ENCODE assay signal across 19 cellular contexts in genomic region chr7:7577888-7578287, GRCh38. TPM values are rescaled to one million over a fixed set of nuclear protein-coding genes. Genes with fewer than 3 reads are reported as not detected.
A peak's percentile ranks its signal among the peaks of the same experiment; 100 is the strongest.
DNase-seq lines count a peak whose midpoint lies in the region; ATAC-seq, FAIRE-seq and TF ChIP-seq lines count a peak whose summit lies in the region.
"Had no signal": no experiment of that assay in that cellular context is flagged by ENCODE, and none has a peak within 500 bp of the region (broad histone marks: within the 10 kb centered on the region; RNA-seq: fewer than 3 reads in every experiment).

No MANE protein-coding gene starts in this region.

- no peaks in the 10 kb centered on the region for H3K27me3 ChIP-seq in HepG2 (ENCODE audit: control insufficient read depth in 1 of 2, insufficient read depth in 2 of 2, low read length in 2 of 2)
- H3K27me3 ChIP-seq: SJCRH30 had no signal

- H3K27ac ChIP-seq in HepG2 (ENCODE audit: extremely low read length, insufficient read depth, low read length) = no peak overlapping the region
- H3K27ac ChIP-seq: SJCRH30 had no signal

- CTCF ChIA-PET in HepG2 (lab: Yijun Ruan, JAX; ENCODE audit: low intra/inter-chr PET ratio, low total read pairs) = no interaction called here

- TF ChIP-seq POLR2A in HepG2 (IDR thresholded peaks at IDR 0.05; ENCODE audit: insufficient read depth in 1 of 2, low read depth in 2 of 2, low read length in 2 of 2) = no peak

- H4K20me1 ChIP-seq in HepG2 (ENCODE audit: insufficient read depth, low read length) = no peaks in the 10 kb centered on the region

- TF ChIP-seq EP300 in HepG2 (IDR thresholded peaks at IDR 0.05; ENCODE audit: low read depth in 2 of 2, low read length in 2 of 2) (no peak), HepG2 (CRISPR knock-in tag; IDR thresholded peaks at IDR 0.05; ENCODE audit: borderline replicate concordance) (no peak)

- ATAC-seq in GM21526 (IDR thresholded peaks at IDR 0.05; ENCODE audit: low FRiP score, unreplicated experiment) (peak; percentile 63), HG03432 (IDR thresholded peaks at IDR 0.05; ENCODE audit: unreplicated experiment) (peak; percentile 70), HepG2 (no peak)

- H3K9ac ChIP-seq in HepG2 (ENCODE audit: insufficient read depth, low read depth, low read length) = no peak overlapping the region

- DNase-seq in GM12865 (ENCODE audit: low read depth) = peak; percentile 27
- DNase-seq in SIG-M5 treated with dmso at 0.1 percent for 504 hours (lab: John Stamatoyannopoulos, UW; ENCODE audit: unreplicated experiment) = peak; percentile 84
- no peak for DNase-seq in HepG2 (ENCODE audit: low spot score)
- no peak for DNase-seq in NCI-H187 (lab: John Stamatoyannopoulos, UW)
- no peak for DNase-seq in activated CD4-positive, alpha-beta T cell treated with anti-CD3 and anti-CD28 coated beads, Interleukin-2, amount 10 ng/mL, durations not matched to agents 24 days and 14 days
- DNase-seq in epidermal melanocyte (ENCODE audit: insufficient read length, low spot score) = no peak
- DNase-seq: activated T-cell treated with anti-CD3 and anti-CD28 coated beads, Interleukin-2, amount 50 U/mL, for 1 hour; amygdala; DMS79 treated with DMSO at 0.1 percent for 48 hours; NCI-H1092; NCI-H526; SJCRH30; stimulated activated CD4-positive, alpha-beta T cell treated with anti-CD3 and anti-CD28 coated beads, Interleukin-2, amount 100 ng/mL, for 48 hours had no signal

- no peak overlapping the region for H3K27ac Mint-ChIP-seq in activated CD4-positive, alpha-beta T cell treated with anti-CD3 and anti-CD28 coated beads, Interleukin-2, amount 10 ng/mL, durations not matched to agents 24 days and 14 days
- H3K27ac Mint-ChIP-seq: dendritic cell treated with granulocyte-macrophage colony-stimulating factor and Interleukin-4, amounts not matched to agents 40 ng/mL and 50 ng/mL, for 4 days; immature natural killer cell; stimulated activated naive CD8-positive, alpha-beta T cell treated with anti-CD3 and anti-CD28 coated beads, Interleukin-15, Interleukin-2, amounts not matched to agents 100 ng/mL and 50 ng/mL, for 24 hours had no signal

- no peaks in the 10 kb centered on the region for H3K27me3 Mint-ChIP-seq in activated CD4-positive, alpha-beta T cell treated with anti-CD3 and anti-CD28 coated beads, Interleukin-2, amount 10 ng/mL, durations not matched to agents 24 days and 14 days
- H3K27me3 Mint-ChIP-seq: dendritic cell treated with granulocyte-macrophage colony-stimulating factor and Interleukin-4, amounts not matched to agents 40 ng/mL and 50 ng/mL, for 4 days; stimulated activated naive CD8-positive, alpha-beta T cell treated with anti-CD3 and anti-CD28 coated beads, Interleukin-15, Interleukin-2, amounts not matched to agents 100 ng/mL and 50 ng/mL, for 24 hours had no signal

- no peak for TF ChIP-seq CTCF in GM12865 (IDR thresholded peaks at IDR 0.05; ENCODE audit: insufficient read depth, low read depth, low read length, missing control alignments)
- no peak for TF ChIP-seq CTCF in HepG2 (CRISPR knock-in tag; IDR thresholded peaks at IDR 0.05)

- no peak for TF ChIP-seq RAD21 in HepG2 (CRISPR knock-in tag; IDR thresholded peaks at IDR 0.05)

- no peaks in the 10 kb centered on the region for H3K9me3 Mint-ChIP-seq in activated CD4-positive, alpha-beta T cell treated with anti-CD3 and anti-CD28 coated beads, Interleukin-2, amount 10 ng/mL, durations not matched to agents 24 days and 14 days
- H3K9me3 Mint-ChIP-seq: dendritic cell treated with granulocyte-macrophage colony-stimulating factor and Interleukin-4, amounts not matched to agents 40 ng/mL and 50 ng/mL, for 4 days; immature natural killer cell; stimulated activated naive CD8-positive, alpha-beta T cell treated with anti-CD3 and anti-CD28 coated beads, Interleukin-15, Interleukin-2, amounts not matched to agents 100 ng/mL and 50 ng/mL, for 24 hours had no signal

- no peaks in the 10 kb centered on the region for H3K9me3 ChIP-seq in HepG2 (ENCODE audit: low read length)
- H3K9me3 ChIP-seq: HAP-1, SJCRH30 had no signal

- peaks cover 2% of the 10 kb centered on the region for H3K79me2 ChIP-seq in HepG2 (ENCODE audit: insufficient read depth, low read length)

- no peak overlapping the region for H3K4me3 Mint-ChIP-seq in activated CD4-positive, alpha-beta T cell treated with anti-CD3 and anti-CD28 coated beads, Interleukin-2, amount 10 ng/mL, durations not matched to agents 24 days and 14 days
- H3K4me3 Mint-ChIP-seq: dendritic cell treated with granulocyte-macrophage colony-stimulating factor and Interleukin-4, amounts not matched to agents 40 ng/mL and 50 ng/mL, for 4 days; immature natural killer cell; stimulated activated naive CD8-positive, alpha-beta T cell treated with anti-CD3 and anti-CD28 coated beads, Interleukin-15, Interleukin-2, amounts not matched to agents 100 ng/mL and 50 ng/mL, for 24 hours had no signal

- no peak overlapping the region for H3K4me2 ChIP-seq in HepG2 (ENCODE audit: low read depth, low read length)

- no peaks in the 10 kb centered on the region for H3K4me1 ChIP-seq in HepG2 (ENCODE audit: insufficient read depth, low read length)
- H3K4me1 ChIP-seq: HAP-1, SJCRH30 had no signal

- H3K4me3 ChIP-seq in GM12865 (ENCODE audit: low read depth, low read length) (no peak overlapping the region), HepG2 (replicated peaks in 1 of 3; ENCODE audit: insufficient read depth in 1 of 3, low read depth in 2 of 3, low read length in 3 of 3) (no peak overlapping the region)
- H3K4me3 ChIP-seq: HAP-1, SJCRH30 had no signal

- peaks cover 4% of the 10 kb centered on the region for H3K4me1 Mint-ChIP-seq in activated CD4-positive, alpha-beta T cell treated with anti-CD3 and anti-CD28 coated beads, Interleukin-2, amount 10 ng/mL, durations not matched to agents 24 days and 14 days
- H3K4me1 Mint-ChIP-seq: immature natural killer cell had no signal

- peaks cover 25% of the 10 kb centered on the region for H3K36me3 Mint-ChIP-seq in activated CD4-positive, alpha-beta T cell treated with anti-CD3 and anti-CD28 coated beads, Interleukin-2, amount 10 ng/mL, durations not matched to agents 24 days and 14 days (ENCODE audit: low read depth)

- H2AFZ ChIP-seq in HepG2 (ENCODE audit: low read length) = no peak overlapping the region

- FAIRE-seq in HepG2 (lab: Jason Lieb, UNC) = no peak

- POLR2A ChIA-PET in HepG2 (lab: Yijun Ruan, JAX) = no interaction called here

- BruUV-seq in HepG2 (replicated peaks; lab: Mats Ljungman, UMichigan) = no TSS peak

- intact Hi-C loops in HepG2 (cut with micrococcal nuclease; ENCODE audit: unreplicated experiment) = no loop called here
- intact Hi-C loops in activated CD4-positive, alpha-beta T cell treated with anti-CD3 and anti-CD28 coated beads, Interleukin-2, amount 10 ng/mL, durations not matched to agents 24 days and 14 days (cut with micrococcal nuclease) = no loop called here

- H3K36me3 ChIP-seq in HepG2 (replicated peaks in 1 of 2; ENCODE audit: control insufficient read depth in 1 of 2, insufficient read depth in 2 of 2, low read length in 2 of 2) = peaks cover 4 to 17% of the 10 kb centered on the region in 2 experiments; a peak in 4 of 5 replicates

- in situ Hi-C loops in HepG2 (cut with HindIII; ENCODE audit: extremely low pct_ligation_motif_present, low pct_unique_long_range_greater_than_20kb) = no loop called here

- 97% methylated on average over 1 of the region's 1 CpG for WGBS in HepG2 (ENCODE audit: low lambda C conversion rate)

RNA-seq across cellular contexts. Expression of gene MIOS, which starts 11.2 kb away (rescaled TPM):
- total RNA-seq in HepG2 (2016; rRNA removed; fragmentation: Illumina TruSeq; extraction: Trizol) = 33.5 and 36.2 TPM in 2 replicates
- 11.4 and 12.2 TPM in 2 replicates for total RNA-seq in HepG2 (2016; cell fraction: cytosol; rRNA removed; fragmentation: Illumina TruSeq; extraction: Trizol; ENCODE audit: low read depth)
- 31.5 and 33.8 TPM in 2 replicates for total RNA-seq in HepG2 (2016; cell fraction: insoluble cytoplasmic fraction; rRNA removed; fragmentation: Illumina TruSeq; extraction: Trizol)
- total RNA-seq in HepG2 (2016; cell fraction: membrane; rRNA removed; fragmentation: Illumina TruSeq; extraction: Trizol) = 18.8 and 19.9 TPM in 2 replicates
- 39.3 and 42.7 TPM in 2 replicates for total RNA-seq in HepG2 (2016; cell fraction: nucleus; rRNA removed; fragmentation: Illumina TruSeq; extraction: Trizol)
- 11.8 and 15.2 TPM in 2 replicates for polyA plus RNA-seq in HepG2 (2011; rRNA removed)
- 5.7 and 8.9 TPM in 2 replicates for polyA plus RNA-seq in HepG2 (2011; cell fraction: cytosol; rRNA removed)
- polyA plus RNA-seq in HepG2 (2011; cell fraction: nucleus; rRNA removed) = 8.6 and 10.4 TPM in 2 replicates
- polyA plus RNA-seq in HepG2 (2012) = 9.7 and 10.5 TPM in 2 replicates
- polyA plus RNA-seq in HepG2 (2016; cell fraction: cytosol; fragmentation: Illumina TruSeq; extraction: Trizol; ENCODE audit: low read depth) = 6.4 and 7.1 TPM in 2 replicates
- 19.7 and 23.4 TPM in 2 replicates for polyA plus RNA-seq in HepG2 (2016; cell fraction: insoluble cytoplasmic fraction; fragmentation: Illumina TruSeq; extraction: Trizol; ENCODE audit: low read depth)
- polyA plus RNA-seq in HepG2 (2016; cell fraction: membrane; fragmentation: Illumina TruSeq; extraction: Trizol; ENCODE audit: low read depth) = 7.5 and 8.1 TPM in 2 replicates
- polyA plus RNA-seq in HepG2 (2016; cell fraction: nucleus; fragmentation: Illumina TruSeq; extraction: Trizol; ENCODE audit: insufficient read depth, low read depth) = 24.2 and 27.0 TPM in 2 replicates
- polyA minus RNA-seq in HepG2 (2011; rRNA and poly(A)+ RNA removed; ENCODE audit: low replicate concordance) = 8.8 and 16.3 TPM in 2 replicates
- 9.5 and 13.8 TPM in 2 replicates for polyA minus RNA-seq in HepG2 (2011; cell fraction: cytosol; rRNA and poly(A)+ RNA removed)
- polyA minus RNA-seq in HepG2 (2011; cell fraction: nucleus; rRNA and poly(A)+ RNA removed) = 78.3 and 78.4 TPM in 2 replicates
- total RNA-seq in activated CD4-positive, alpha-beta T cell treated with anti-CD3 and anti-CD28 coated beads, Interleukin-2, amount 10 ng/mL, durations not matched to agents 24 days and 14 days = 33.3 and 34.7 TPM in 2 replicates

RNA-seq across cellular contexts. Expression of gene COL28A1, which starts 42.2 kb away (rescaled TPM):
- 0.07 TPM in 1 of 2 replicates, not detected in the other for total RNA-seq in HepG2 (2016; rRNA removed; fragmentation: Illumina TruSeq; extraction: Trizol)
- not detected in 2 replicates for total RNA-seq in HepG2 (2016; cell fraction: cytosol; rRNA removed; fragmentation: Illumina TruSeq; extraction: Trizol; ENCODE audit: low read depth)
- total RNA-seq in HepG2 (2016; cell fraction: insoluble cytoplasmic fraction; rRNA removed; fragmentation: Illumina TruSeq; extraction: Trizol) = 0.04 TPM in 1 of 2 replicates, not detected in the other
- total RNA-seq in HepG2 (2016; cell fraction: membrane; rRNA removed; fragmentation: Illumina TruSeq; extraction: Trizol) = not detected in 2 replicates
- total RNA-seq in HepG2 (2016; cell fraction: nucleus; rRNA removed; fragmentation: Illumina TruSeq; extraction: Trizol) = 0.19 and 0.25 TPM in 2 replicates
- polyA plus RNA-seq in HepG2 (2011; rRNA removed) = 0.07 and 0.15 TPM in 2 replicates
- polyA plus RNA-seq in HepG2 (2011; cell fraction: cytosol; rRNA removed) = 0.03 TPM in 1 of 2 replicates, not detected in the other
- polyA plus RNA-seq in HepG2 (2011; cell fraction: nucleus; rRNA removed) = 0.61 and 0.79 TPM in 2 replicates
- 0.08 and 0.13 TPM in 2 replicates for polyA plus RNA-seq in HepG2 (2012)
- not detected in 2 replicates for polyA plus RNA-seq in HepG2 (2016; cell fraction: cytosol; fragmentation: Illumina TruSeq; extraction: Trizol; ENCODE audit: low read depth)
- not detected in 2 replicates for polyA plus RNA-seq in HepG2 (2016; cell fraction: insoluble cytoplasmic fraction; fragmentation: Illumina TruSeq; extraction: Trizol; ENCODE audit: low read depth)
- polyA plus RNA-seq in HepG2 (2016; cell fraction: membrane; fragmentation: Illumina TruSeq; extraction: Trizol; ENCODE audit: low read depth) = not detected in 2 replicates
- polyA plus RNA-seq in HepG2 (2016; cell fraction: nucleus; fragmentation: Illumina TruSeq; extraction: Trizol; ENCODE audit: insufficient read depth, low read depth) = 0.11 and 0.25 TPM in 2 replicates
- not detected in 2 replicates for polyA minus RNA-seq in HepG2 (2011; rRNA and poly(A)+ RNA removed; ENCODE audit: low replicate concordance)
- polyA minus RNA-seq in HepG2 (2011; cell fraction: cytosol; rRNA and poly(A)+ RNA removed) = not detected in 2 replicates
- 0.37 and 0.39 TPM in 2 replicates for polyA minus RNA-seq in HepG2 (2011; cell fraction: nucleus; rRNA and poly(A)+ RNA removed)
- total RNA-seq in activated CD4-positive, alpha-beta T cell treated with anti-CD3 and anti-CD28 coated beads, Interleukin-2, amount 10 ng/mL, durations not matched to agents 24 days and 14 days = not detected in 2 replicates
- polyA plus RNA-seq: immature natural killer cell had no signal

Comparison
In these comparisons a context has a peak if more than half of its experiments do, and no peak if none do; other contexts are left out.
1. DNase-seq: peak in GM12865 (single experiment) and SIG-M5 treated with dmso at 0.1 percent for 504 hours (single experiment); none in HepG2 (single experiment), NCI-H187 (0 of 2), activated CD4-positive, alpha-beta T cell treated with anti-CD3 and anti-CD28 coated beads, Interleukin-2, amount 10 ng/mL, durations not matched to agents 24 days and 14 days (single experiment) and epidermal melanocyte (single experiment).